7 cellular contexts compared by ENCODE assay signal in the genomic region with DNA sequence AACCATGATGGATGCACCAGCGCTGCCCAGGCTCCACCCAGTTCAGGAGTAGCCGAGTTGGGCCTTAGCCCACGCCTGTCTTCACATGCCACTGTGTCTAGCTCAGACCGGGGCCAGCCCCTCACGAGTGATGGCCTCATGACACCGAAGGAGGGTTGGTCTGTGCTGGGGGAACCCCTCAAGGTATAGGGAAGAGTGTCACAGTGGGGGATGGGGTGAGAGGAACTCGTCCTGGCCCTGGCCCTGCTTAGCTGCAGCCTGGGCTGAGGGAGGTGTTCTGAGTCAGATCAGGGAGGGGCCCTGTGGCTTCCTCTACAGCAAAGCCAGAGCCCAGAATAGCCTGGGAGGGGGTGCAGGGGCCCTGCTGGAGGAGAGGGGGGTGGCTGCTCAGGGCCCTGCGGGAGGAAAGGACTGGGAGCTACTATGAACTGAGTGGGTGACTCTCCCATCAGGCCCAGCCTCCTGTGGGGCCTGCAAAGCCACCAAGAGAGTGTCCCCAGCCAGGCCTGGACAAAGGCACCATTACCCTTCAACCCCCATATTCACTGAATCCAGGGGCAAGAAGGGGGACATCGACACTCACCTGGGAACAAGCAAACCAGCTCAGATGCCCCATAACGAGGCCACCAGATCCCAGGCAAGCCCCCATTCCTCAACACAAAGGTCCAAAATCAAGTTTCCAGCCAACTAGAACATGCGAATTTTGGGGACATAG. TPM values are rescaled to one million over a fixed set of nuclear protein-coding genes. Genes with fewer than 3 reads are reported as not detected.
DNase-seq lines count a peak whose midpoint lies in the region; ATAC-seq, FAIRE-seq and TF ChIP-seq lines count a peak whose summit lies in the region.

No MANE protein-coding gene starts in this region.

- intact Hi-C loops in activated T-helper 1 cell treated with anti-CD3 and anti-CD28 coated beads, Interleukin-12 subunit alpha, Interleukin-12 subunit beta, Interleukin-2, Interleukin-4 antibody, amounts not matched to agents 30 ng/mL and 10 ng/mL and 1 ng/mL, durations not matched to agents 14 hours and 24 hours and 36 hours (cut with micrococcal nuclease), result loop anchor here (1.0 kb wide), 1 partner anchor 63 kb away; no protein-coding TSS in a partner anchor

- peaks cover 10% of the 10 kb centered on the region for H3K27me3 Mint-ChIP-seq in activated T-helper 1 cell treated with anti-CD3 and anti-CD28 coated beads, Interleukin-12 subunit alpha, Interleukin-12 subunit beta, Interleukin-2, Interleukin-4 antibody, amounts not matched to agents 30 ng/mL and 10 ng/mL and 1 ng/mL, durations not matched to agents 14 hours and 24 hours and 36 hours (ENCODE audit: insufficient read depth)

- peak; percentile 72 for ATAC-seq in GM18858 (IDR thresholded peaks at IDR 0.05; ENCODE audit: unreplicated experiment)

- peak overlapping the region; percentile 51 for H3K4me3 Mint-ChIP-seq in activated T-helper 1 cell treated with anti-CD3 and anti-CD28 coated beads, Interleukin-12 subunit alpha, Interleukin-12 subunit beta, Interleukin-2, Interleukin-4 antibody, amounts not matched to agents 30 ng/mL and 10 ng/mL and 1 ng/mL, durations not matched to agents 14 hours and 24 hours and 36 hours

- DNase-seq in H54 (ENCODE audit: insufficient read length, low spot score) (peak; percentile 19), M059J (ENCODE audit: low read depth) (peak; percentile 43), myocyte (ENCODE audit: low read depth) (peak; percentile 67), NCI-H526 (lab: John Stamatoyannopoulos, UW) (no peak), SK-N-DZ (ENCODE audit: low spot score) (no peak)
- peak; percentile 75 for DNase-seq in activated T-helper 1 cell treated with anti-CD3 and anti-CD28 coated beads, Interleukin-12 subunit alpha, Interleukin-12 subunit beta, Interleukin-2, Interleukin-4 antibody, amounts not matched to agents 30 ng/mL and 10 ng/mL and 1 ng/mL, durations not matched to agents 14 hours and 24 hours and 36 hours (ENCODE audit: low spot score)

- no peak for TF ChIP-seq POLR2A in H54 (IDR thresholded peaks at IDR 0.05; ENCODE audit: low read depth, low read length)

- H3K27ac Mint-ChIP-seq in activated T-helper 1 cell treated with anti-CD3 and anti-CD28 coated beads, Interleukin-12 subunit alpha, Interleukin-12 subunit beta, Interleukin-2, Interleukin-4 antibody, amounts not matched to agents 30 ng/mL and 10 ng/mL and 1 ng/mL, durations not matched to agents 14 hours and 24 hours and 36 hours, result peak overlapping the region; percentile 78

- FAIRE-seq in H54 (lab: Jason Lieb, UNC), result no peak

- H3K36me3 Mint-ChIP-seq in activated T-helper 1 cell treated with anti-CD3 and anti-CD28 coated beads, Interleukin-12 subunit alpha, Interleukin-12 subunit beta, Interleukin-2, Interleukin-4 antibody, amounts not matched to agents 30 ng/mL and 10 ng/mL and 1 ng/mL, durations not matched to agents 14 hours and 24 hours and 36 hours (ENCODE audit: low read depth), result no peaks in the 10 kb centered on the region

- H3K4me1 Mint-ChIP-seq in activated T-helper 1 cell treated with anti-CD3 and anti-CD28 coated beads, Interleukin-12 subunit alpha, Interleukin-12 subunit beta, Interleukin-2, Interleukin-4 antibody, amounts not matched to agents 30 ng/mL and 10 ng/mL and 1 ng/mL, durations not matched to agents 14 hours and 24 hours and 36 hours (ENCODE audit: low read depth), result peaks cover 35% of the 10 kb centered on the region

- no peaks in the 10 kb centered on the region for H3K9me3 Mint-ChIP-seq in activated T-helper 1 cell treated with anti-CD3 and anti-CD28 coated beads, Interleukin-12 subunit alpha, Interleukin-12 subunit beta, Interleukin-2, Interleukin-4 antibody, amounts not matched to agents 30 ng/mL and 10 ng/mL and 1 ng/mL, durations not matched to agents 14 hours and 24 hours and 36 hours

RNA-seq across cellular contexts. Expression of gene IGLL5, which starts 41.2 kb away (rescaled TPM):
- not detected in 2 replicates for total RNA-seq in M059J (2014; rRNA removed; shearing (Covaris generic))
- total RNA-seq in activated T-helper 1 cell treated with anti-CD3 and anti-CD28 coated beads, Interleukin-12 subunit alpha, Interleukin-12 subunit beta, Interleukin-2, Interleukin-4 antibody, amounts not matched to agents 30 ng/mL and 10 ng/mL and 1 ng/mL, durations not matched to agents 14 hours and 24 hours and 36 hours, result not detected in 2 replicates
- not detected in 2 replicates for total RNA-seq in myocyte
- not detected for polyA plus RNA-seq in myocyte (2012)
- polyA plus RNA-seq in SK-N-DZ (2014; cell fraction: cytosol; rRNA removed), result not detected in 2 replicates
- not detected in 2 replicates for polyA plus RNA-seq in SK-N-DZ (2014; cell fraction: nucleus; rRNA removed)

Comparison
In these comparisons a context has a peak if more than half of its experiments do, and no peak if none do; other contexts are left out.
1. DNase-seq: peak in H54 (single experiment), M059J (single experiment), activated T-helper 1 cell treated with anti-CD3 and anti-CD28 coated beads, Interleukin-12 subunit alpha, Interleukin-12 subunit beta, Interleukin-2, Interleukin-4 antibody, amounts not matched to agents 30 ng/mL and 10 ng/mL and 1 ng/mL, durations not matched to agents 14 hours and 24 hours and 36 hours (single experiment) and myocyte (single experiment); none in NCI-H526 (0 of 2) and SK-N-DZ (single experiment).